ENCODE assay signal across 9 cellular contexts in genomic region chr7:78769551-78770101, GRCh38.
DNase-seq lines count a peak whose midpoint lies in the region; ATAC-seq and TF ChIP-seq lines count a peak whose summit lies in the region.
"Had no signal": no experiment of that assay in that cellular context is flagged by ENCODE, and none has a peak within 500 bp of the region (broad histone marks: within the 10 kb centered on the region; RNA-seq: fewer than 3 reads in every experiment).

No MANE protein-coding gene starts in this region.

- H3K27me3 ChIP-seq in mesendoderm (ENCODE audit: insufficient read depth, low read length, poor library complexity), result no peaks in the 10 kb centered on the region

- peak overlapping the region; percentile 42 for H2BK15ac ChIP-seq in mesendoderm (replicated peaks; ENCODE audit: low read depth)

- no peak overlapping the region for H2BK120ac ChIP-seq in mesendoderm (ENCODE audit: low read depth, low read length)

- no peak overlapping the region for H2BK5ac ChIP-seq in mesendoderm (ENCODE audit: low read length)

- no peak for TF ChIP-seq CTCF in WTC11 (IDR thresholded peaks at IDR 0.05)

- POLR2A ChIA-PET in WTC11 (lab: Charles Lee), result no interaction called here
- POLR2A ChIA-PET in HEK293T (lab: Yijun Ruan, JAX), result no interaction called here

- no peak overlapping the region for H4K5ac ChIP-seq in mesendoderm (ENCODE audit: low read length)

- H3K27ac Mint-ChIP-seq in WTC11, result no peak overlapping the region

- H3K4ac ChIP-seq in mesendoderm (ENCODE audit: low read depth, low read length), result no peak overlapping the region

- no peak overlapping the region for H4K8ac ChIP-seq in mesendoderm (ENCODE audit: low read depth, low read length)

- H3K4me1 Mint-ChIP-seq in WTC11, result peaks cover 29% of the 10 kb centered on the region

- H3K56ac ChIP-seq in mesendoderm (ENCODE audit: low read length), result peak overlapping the region; percentile 69

- peak overlapping the region; percentile 79 for H3K9ac ChIP-seq in mesendoderm (ENCODE audit: low read length)

- no peaks in the 10 kb centered on the region for H3K27me3 Mint-ChIP-seq in WTC11 (ENCODE audit: low read depth)

- H3K18ac ChIP-seq in mesendoderm (ENCODE audit: low read length), result peak overlapping the region; percentile 88

- intact Hi-C loops in Right ventricle myocardium superior (cut with DNase I), result no loop called here
- intact Hi-C loops in Right ventricle myocardium inferior (cut with DNase I), result loop anchor here (10.0 kb wide), 4 partner anchors 165 to 745 kb away; no protein-coding TSS in a partner anchor

- H3K4me1 ChIP-seq in mesendoderm (ENCODE audit: control insufficient read depth, low read depth, low read length), result no peaks in the 10 kb centered on the region

- H2AK5ac ChIP-seq in mesendoderm (ENCODE audit: low read length), result peak overlapping the region; percentile 10

- H3K9me3 Mint-ChIP-seq in WTC11, result no peaks in the 10 kb centered on the region

- DNase-seq in Right ventricle myocardium superior (no peak), Right ventricle myocardium inferior (ENCODE audit: missing footprints) (no peak), WTC11 (ENCODE audit: low spot score) (no peak), mesendoderm (peak; percentile 29), HEK293T (ENCODE audit: extremely low spot score) (no peak), activated gamma-delta T cell (lab: John Stamatoyannopoulos, UW) (no peak), glomerular visceral epithelial cell (ENCODE audit: extremely low spot score) (no peak)
- DNase-seq: DND-41 had no signal

- H3K79me1 ChIP-seq in mesendoderm (ENCODE audit: low read length), result peaks cover 1% of the 10 kb centered on the region

- no peaks in the 10 kb centered on the region for H3K36me3 Mint-ChIP-seq in WTC11

- CTCF ChIA-PET in WTC11 (lab: Charles Lee), result interaction anchor here (1.5 kb wide), 1 partner anchor 24 kb away, joined by 3 read pairs; no protein-coding TSS in a partner anchor
- CTCF ChIA-PET in HEK293T (lab: Yijun Ruan, JAX), result no interaction called here

- H3K23ac ChIP-seq in mesendoderm (ENCODE audit: low read length), result no peak overlapping the region

- H3K36me3 ChIP-seq in mesendoderm (ENCODE audit: control insufficient read depth, insufficient read depth, low read length), result no peaks in the 10 kb centered on the region

- H3K4me3 Mint-ChIP-seq in WTC11, result no peak overlapping the region

- H3K79me2 ChIP-seq in mesendoderm (ENCODE audit: control insufficient read depth, insufficient read depth, low read length), result peaks cover 5% of the 10 kb centered on the region

- H3K27ac ChIP-seq in mesendoderm (ENCODE audit: low read depth, low read length), result no peak overlapping the region

- peak overlapping the region; percentile 38 for H3K4me3 ChIP-seq in mesendoderm (ENCODE audit: low read length)

- peak overlapping the region; percentile 67 for H3K4me2 ChIP-seq in mesendoderm (ENCODE audit: low read length)

- ATAC-seq in Right ventricle myocardium superior (ENCODE audit: poor library complexity), result peak; percentile 23
- no peak for ATAC-seq in Right ventricle myocardium inferior
- ATAC-seq in HG03175 (IDR thresholded peaks at IDR 0.05; ENCODE audit: unreplicated experiment), result peak; percentile 83
- peak; percentile 5; the same call in 1 of the 2 replicates for ATAC-seq in WTC11

- no CpG with 5 or more reads among the region's 9 CpGs for WGBS in mesendoderm (ENCODE audit: extremely low coverage, insufficient coverage, low lambda C conversion rate)

TF ChIP-seq in WTC11, 78 proteins besides CTCF, POLR2A, EP300 and RAD21 (continues in another document):
- TF ChIP-seq ATF2 (CRISPR knock-in tag; IDR thresholded peaks at IDR 0.05; ENCODE audit: borderline replicate concordance, low read depth), result no peak
- no peak for TF ChIP-seq ZNF532 (CRISPR knock-in tag; IDR thresholded peaks at IDR 0.05; ENCODE audit: borderline replicate concordance)
- TF ChIP-seq GABPB1 (CRISPR knock-in tag; IDR thresholded peaks at IDR 0.05), result no peak
- TF ChIP-seq ZNF219 (CRISPR knock-in tag; IDR thresholded peaks at IDR 0.05; ENCODE audit: borderline replicate concordance), result no peak

TF ChIP-seq in HEK293T, 16 proteins besides CTCF, POLR2A, EP300 and RAD21:
- no peak for TF ChIP-seq FOXA1 (IDR thresholded peaks at IDR 0.05)
- no peak for TF ChIP-seq SUZ12 (IDR thresholded peaks at IDR 0.05)
- no peak for TF ChIP-seq HDGF (IDR thresholded peaks at IDR 0.05; ENCODE audit: borderline replicate concordance)
- no peak for TF ChIP-seq SP1 (IDR thresholded peaks at IDR 0.05)
- TF ChIP-seq L3MBTL2 (conservative IDR thresholded peaks at IDR 0.05), result no peak
- no peak for TF ChIP-seq CTBP1 (IDR thresholded peaks at IDR 0.05; ENCODE audit: borderline replicate concordance)
- no peak for TF ChIP-seq FOXK2 (IDR thresholded peaks at IDR 0.05)
- TF ChIP-seq BHLHE40 (IDR thresholded peaks at IDR 0.05; ENCODE audit: borderline replicate concordance), result no peak
- TF ChIP-seq PKNOX1 (IDR thresholded peaks at IDR 0.05), result no peak
- no peak for TF ChIP-seq ARNT (IDR thresholded peaks at IDR 0.05)
- TF ChIP-seq LEF1 (IDR thresholded peaks at IDR 0.05; ENCODE audit: borderline replicate concordance), result no peak
- TF ChIP-seq ELF4 (IDR thresholded peaks at IDR 0.05), result no peak
- no peak for TF ChIP-seq FOXM1 (IDR thresholded peaks at IDR 0.05; ENCODE audit: borderline replicate concordance)
- no peak for TF ChIP-seq ZNF384 (IDR thresholded peaks at IDR 0.05)
- no peak for TF ChIP-seq NFRKB (IDR thresholded peaks at IDR 0.05)
